ENCODE assay signal across 28 cellular contexts in genomic region chr12:124571556-124571955, GRCh38.
"Had no signal": no experiment of that assay in that cellular context is flagged by ENCODE, and none has a peak within 500 bp of the region (broad histone marks: within the 10 kb centered on the region; RNA-seq: fewer than 3 reads in every experiment).

No MANE protein-coding gene starts in this region.

- H3K27me3 ChIP-seq: brain microvascular endothelial cell, dorsolateral prefrontal cortex had no signal

- DNase-seq: activated B cell treated with CpG ODN at 0.5 μM for 24 hours; activated CD4-positive, alpha-beta T cell treated with anti-CD3 and anti-CD28 coated beads for 48 hours; activated CD4-positive, alpha-beta T cell treated with anti-CD3 and anti-CD28 coated beads, Interleukin-2, amount 50 U/mL, for 1 hour; activated CD4-positive, alpha-beta T cell treated with anti-CD3 and anti-CD28 coated beads, Interleukin-2, amount 50 U/mL, for 48 hours; activated CD8-positive, alpha-beta memory T cell treated with anti-CD3 and anti-CD28 coated beads for 24 hours; activated CD8-positive, alpha-beta T cell treated with anti-CD3 and anti-CD28 coated beads for 36 hours; activated effector memory CD4-positive, alpha-beta T cell treated with Interleukin-2 at 50 U/mL for 16 hours; activated gamma-delta T cell treated with Interleukin-2 at 50 U/mL for 16 hours; activated naive CD4-positive, alpha-beta T cell treated with anti-CD3 and anti-CD28 coated beads, Interleukin-2, amount 50 U/mL, for 16 hours; activated naive CD4-positive, alpha-beta T cell treated with Interleukin-2 at 50 U/mL for 16 hours; activated T-cell treated with anti-CD3 and anti-CD28 coated beads, Interleukin-2, amount 50 U/mL, for 4 hours; amniotic stem cell; anterior cingulate cortex; brain microvascular endothelial cell; dorsolateral prefrontal cortex; effector memory CD4-positive, alpha-beta T cell; endodermal cell; foreskin fibroblast; head of caudate nucleus; T1000; WERI-Rb-1 had no signal

- ATAC-seq: activated CD4-positive, CD25-positive, alpha-beta regulatory T cell treated with anti-CD3 and anti-CD28 coated beads, Interleukin-2, amount 50 U/mL, for 24 hours; activated CD8-positive, alpha-beta T cell treated with anti-CD3 and anti-CD28 coated beads for 36 hours; activated T-cell treated with anti-CD3 and anti-CD28 coated beads, Interleukin-2, amount 50 U/mL, for 4 hours; activated T-helper 17 cell treated with anti-CD3 and anti-CD28 coated beads, Interleukin-2, amount 50 U/mL, for 72 hours; esophagus mucosa had no signal

- FAIRE-seq: astrocyte, bronchial epithelial cell, frontal cortex had no signal

- H3K36me3 ChIP-seq: brain microvascular endothelial cell, WERI-Rb-1 had no signal

- H3K4me3 ChIP-seq: coronary artery, dorsolateral prefrontal cortex had no signal

- H3K27ac ChIP-seq: brain microvascular endothelial cell, coronary artery, dorsolateral prefrontal cortex, WERI-Rb-1 had no signal
